In genomic region chr5:74576941-74577456, GRCh38 we compare ENCODE assay signal across 8 cellular contexts.
DNase-seq lines count a peak whose midpoint lies in the region; ATAC-seq lines count a peak whose summit lies in the region.

No MANE protein-coding gene starts in this region.

- H3K27me3 ChIP-seq in CD4-positive, CD25-positive, alpha-beta regulatory T cell (ENCODE audit: control insufficient read depth, insufficient read depth, low read length), result peaks cover 1% of the 10 kb centered on the region

- H3K4me1 Mint-ChIP-seq in CD4-positive, CD25-positive, alpha-beta regulatory T cell, result peaks cover 10 to 34% (median 25%) of the 10 kb centered on the region in 4 donors

- peak overlapping the region; percentile 67 for H3K4me3 ChIP-seq in CD4-positive, CD25-positive, alpha-beta regulatory T cell (ENCODE audit: low read depth, low read length)

- peak overlapping the region; percentile 33 to 91 (median 84) for H3K27ac Mint-ChIP-seq in CD4-positive, CD25-positive, alpha-beta regulatory T cell

- no peaks in the 10 kb centered on the region for H3K27me3 Mint-ChIP-seq in CD4-positive, CD25-positive, alpha-beta regulatory T cell

- ATAC-seq in CD4-positive, CD25-positive, alpha-beta regulatory T cell (ENCODE audit: low read depth in 2 of 2), result peak; percentile 46 to 59
- ATAC-seq in GM19324 (IDR thresholded peaks at IDR 0.05; ENCODE audit: low FRiP score, unreplicated experiment), result peak; percentile 64
- peak; percentile 63 for ATAC-seq in HG03432 (IDR thresholded peaks at IDR 0.05; ENCODE audit: unreplicated experiment)

- H3K9me3 ChIP-seq in CD4-positive, CD25-positive, alpha-beta regulatory T cell (ENCODE audit: control insufficient read depth in 2 of 2, low read length in 2 of 2), result no peaks in the 10 kb centered on the region

- intact Hi-C loops in head of caudate nucleus (cut with DNase I), result no loop called here

- H3K4me3 Mint-ChIP-seq in CD4-positive, CD25-positive, alpha-beta regulatory T cell, result peak overlapping the region; percentile 74 to 85 (median 80)

- H3K36me3 ChIP-seq in CD4-positive, CD25-positive, alpha-beta regulatory T cell (ENCODE audit: control insufficient read depth, insufficient read depth, low read length), result no peaks in the 10 kb centered on the region

- peak overlapping the region; percentile 59 for H3K27ac ChIP-seq in CD4-positive, CD25-positive, alpha-beta regulatory T cell (ENCODE audit: insufficient read depth, low read length, poor library complexity, severe bottlenecking)

- H3K9me3 Mint-ChIP-seq in CD4-positive, CD25-positive, alpha-beta regulatory T cell, result peaks cover 0 to under 1% (median 0%) of the 10 kb centered on the region in 7 donors

- peak in 2 of 3 donors; percentile 27 to 77 for DNase-seq in CD4-positive, CD25-positive, alpha-beta regulatory T cell
- DNase-seq in astrocyte of the hippocampus (ENCODE audit: low read depth, low spot score) (peak; percentile 75), lung microvascular endothelial cell (ENCODE audit: low read depth in 2 of 2) (peak; percentile 39 to 86), SK-N-DZ (ENCODE audit: low spot score) (no peak), T-helper 9 cell (no peak), head of caudate nucleus (no peak)

- peaks cover 34% of the 10 kb centered on the region for H3K4me1 ChIP-seq in CD4-positive, CD25-positive, alpha-beta regulatory T cell (ENCODE audit: control insufficient read depth, insufficient read depth, low read length, poor library complexity, severe bottlenecking)

- no peaks in the 10 kb centered on the region for H3K36me3 Mint-ChIP-seq in CD4-positive, CD25-positive, alpha-beta regulatory T cell

Comparison
In these comparisons a context has a peak if more than half of its experiments do, and no peak if none do; other contexts are left out.
1. DNase-seq: peak in CD4-positive, CD25-positive, alpha-beta regulatory T cell (2 of 3), astrocyte of the hippocampus (single experiment) and lung microvascular endothelial cell (2 of 2); none in SK-N-DZ (single experiment), T-helper 9 cell (single experiment) and head of caudate nucleus (0 of 42).
2. Peak in every context shown above with its lines, with median percentiles within 50 percentile points of each other: ATAC-seq.